10 cellular contexts compared by ENCODE assay signal in genomic region chr11:77557553-77557952, GRCh38. TPM values are rescaled to one million over a fixed set of nuclear protein-coding genes. Genes with fewer than 3 reads are reported as not detected.
DNase-seq lines count a peak whose midpoint lies in the region; ATAC-seq, FAIRE-seq and TF ChIP-seq lines count a peak whose summit lies in the region.
"Had no signal": no experiment of that assay in that cellular context is flagged by ENCODE, and none has a peak within 500 bp of the region (broad histone marks: within the 10 kb centered on the region; RNA-seq: fewer than 3 reads in every experiment).

No MANE protein-coding gene starts in this region.

- POLR2A ChIA-PET in A549 (lab: Yijun Ruan, JAX): no interaction called here

- TF ChIP-seq CTCF in A549 (IDR thresholded peaks at IDR 0.05): peak; percentile 48
- no peak for TF ChIP-seq CTCF in GM13976 (IDR thresholded peaks at IDR 0.05; ENCODE audit: borderline replicate concordance, control extremely low read depth, extremely low read depth, insufficient read depth, missing control alignments)
- TF ChIP-seq CTCF in epithelial cell of proximal tubule (conservative IDR thresholded peaks at IDR 0.05; ENCODE audit: low read depth, low read length): peak; percentile 47

- in situ Hi-C loops in GM13976 (cut with MboI; ENCODE audit: low sequenced_read_pairs, unreplicated experiment): loop anchor here (25.0 kb wide), 1 partner anchor 370 kb away; no protein-coding TSS in a partner anchor

- H3K4me3 ChIP-seq in A549 (no peak overlapping the region), epithelial cell of proximal tubule (ENCODE audit: low read depth, low read length) (no peak overlapping the region)

- no peak overlapping the region for H3K4me2 ChIP-seq in A549

- TF ChIP-seq EP300 in A549 (IDR thresholded peaks at IDR 0.05): no peak

- TF ChIP-seq POLR2A in A549 (IDR thresholded peaks at IDR 0.05; ENCODE audit: low read length): no peak

- TF ChIP-seq RAD21 in A549 (conservative IDR thresholded peaks at IDR 0.05 in 1 of 2, IDR thresholded peaks at IDR 0.05 in 1 of 2): peak; percentile 46 to 64; a peak in 4 of 5 replicates

- WGBS in A549 (ENCODE audit: missing lambda C conversion rate): 53% methylated on average over 5 of the region's 5 CpGs

- no peak for FAIRE-seq in A549 (lab: Jason Lieb, UNC)
- FAIRE-seq: G401.6 had no signal

- ATAC-seq in A549: peak in 1 of 2 experiments; percentile 69; a peak in 3 of 6 replicates
- ATAC-seq: naive thymus-derived CD4-positive, alpha-beta T cell had no signal

- peak overlapping the region in 1 of 2 experiments; percentile 77; a peak in 2 of 6 replicates for H3K27ac ChIP-seq in A549

- peaks cover 27% of the 10 kb centered on the region for H3K4me1 ChIP-seq in A549

- peak in 1 of 2 experiments; percentile 61 for DNase-seq in A549 (ENCODE audit: low read depth in 1 of 2, low spot score in 1 of 2)
- peak; percentile 30 for DNase-seq in GM13976 (ENCODE audit: low spot score)
- DNase-seq in NOMO-1 treated with dmso at 0.1 percent for 144 hours (lab: John Stamatoyannopoulos, UW; ENCODE audit: unreplicated experiment): peak; percentile 32
- no peak for DNase-seq in epithelial cell of proximal tubule (ENCODE audit: low read depth)
- DNase-seq in stimulated activated CD4-positive, alpha-beta T cell treated with anti-CD3 and anti-CD28 coated beads, Interleukin-2, amount 100 ng/mL, for 24 hours: no peak
- no peak for DNase-seq in AG08396 (ENCODE audit: low spot score)
- no peak for DNase-seq in HCEC 1CT
- no peak for DNase-seq in effector CD4-positive, alpha-beta T cell
- DNase-seq: naive thymus-derived CD4-positive, alpha-beta T cell had no signal

- H3K9me3 ChIP-seq in A549: no peaks in the 10 kb centered on the region; the same call in 2 of the 3 replicates

- CTCF ChIA-PET in A549 (lab: Yijun Ruan, JAX): interaction anchor here (0.7 to 2.1 kb wide), 17 partner anchors 9 to 456 kb away, joined by 3 to 14 read pairs (median 4); partner anchors contain the start of genes MYO7A and OMP

TF ChIP-seq in A549, 52 proteins besides CTCF, POLR2A, EP300 and RAD21:
- TF ChIP-seq MYC (IDR thresholded peaks at IDR 0.05; ENCODE audit: borderline replicate concordance, low read length): no peak
- no peak for TF ChIP-seq JUNB (IDR thresholded peaks at IDR 0.05)
- TF ChIP-seq SMC3 (IDR thresholded peaks at IDR 0.05): peak; percentile 35; the same call in 1 of the 3 replicates
- TF ChIP-seq RCOR1 (IDR thresholded peaks at IDR 0.05; ENCODE audit: low read depth, low read length): no peak
- TF ChIP-seq ZFP36 (IDR thresholded peaks at IDR 0.05; ENCODE audit: borderline replicate concordance, partially characterized antibody): no peak

RNA-seq across cellular contexts. Expression of gene AQP11, which starts 32.2 kb away (rescaled TPM):
- polyA plus RNA-seq in A549 (2011; rRNA removed): 2.3 and 2.4 TPM in 2 replicates
- 1.9 and 2.6 TPM in 2 replicates for polyA plus RNA-seq in A549 (2012; cell fraction: cytosol; rRNA removed)
- polyA plus RNA-seq in A549 (2012; cell fraction: nucleus; rRNA removed): 2.8 and 4.5 TPM in 2 replicates
- polyA plus RNA-seq in A549 (2017; fragmentation: RNase III; extraction: RNeasy Plus Mini Kit Qiagen cat#74134 plus additional on column Dnase treatment): 2.2 to 3.1 TPM (median 2.6 TPM) in 3 replicates
- polyA minus RNA-seq in A549 (2011; rRNA and poly(A)+ RNA removed): 2.1 and 2.2 TPM in 2 replicates
- 0.58 and 1.0 TPM in 2 replicates for total RNA-seq in epithelial cell of proximal tubule

Comparison
In these comparisons a context has a peak if more than half of its experiments do, and no peak if none do; other contexts are left out.
1. DNase-seq: peak in GM13976 (single experiment) and NOMO-1 treated with dmso at 0.1 percent for 144 hours (single experiment); none in epithelial cell of proximal tubule (single experiment), stimulated activated CD4-positive, alpha-beta T cell treated with anti-CD3 and anti-CD28 coated beads, Interleukin-2, amount 100 ng/mL, for 24 hours (0 of 2), AG08396 (single experiment), HCEC 1CT (single experiment) and effector CD4-positive, alpha-beta T cell (single experiment).